Comparison of ENCODE assay signal across 22 cellular contexts in the genomic region with DNA sequence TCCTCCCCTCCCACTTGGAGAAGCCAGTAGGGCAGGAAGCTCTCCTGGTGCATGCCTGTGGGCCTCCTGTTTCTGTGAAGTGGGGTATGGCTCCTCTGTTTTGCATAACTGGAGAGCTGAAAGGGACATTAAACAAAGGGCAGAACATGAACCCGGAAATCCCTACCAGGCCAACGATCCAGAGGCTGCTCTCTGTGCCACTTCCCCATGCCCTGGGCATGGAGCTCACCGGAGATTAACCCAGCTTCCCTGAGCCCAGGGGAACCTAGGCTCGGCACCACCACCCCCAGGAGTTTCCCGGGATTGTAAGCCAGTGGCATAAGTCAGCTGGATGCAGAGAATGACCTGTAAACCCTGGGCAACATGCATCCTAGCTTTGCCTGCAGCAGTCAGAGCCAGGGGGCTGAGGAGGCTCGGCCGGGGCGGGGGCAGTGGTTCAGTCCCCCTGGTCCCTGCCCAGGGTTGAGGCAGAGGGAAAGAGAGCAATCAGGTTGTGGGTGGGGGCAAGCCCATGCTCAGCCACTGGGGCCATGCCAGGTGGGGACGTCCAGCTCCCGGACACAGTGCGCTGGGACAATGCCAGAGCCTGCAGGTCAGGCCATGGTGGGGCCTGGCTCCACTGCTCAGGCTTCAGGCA. TPM values are rescaled to one million over a fixed set of nuclear protein-coding genes. Genes with fewer than 3 reads are reported as not detected.
DNase-seq lines count a peak whose midpoint lies in the region; ATAC-seq and TF ChIP-seq lines count a peak whose summit lies in the region.
"Had no signal": no experiment of that assay in that cellular context is flagged by ENCODE, and none has a peak within 500 bp of the region (broad histone marks: within the 10 kb centered on the region; RNA-seq: fewer than 3 reads in every experiment).

No MANE protein-coding gene starts in this region.

- DNase-seq in stimulated activated naive CD8-positive, alpha-beta T cell treated with anti-CD3 and anti-CD28 coated beads, Interleukin-15, amount 100 ng/mL, for 72 hours: no peak
- no peak for DNase-seq in stimulated activated naive CD8-positive, alpha-beta T cell treated with anti-CD3 and anti-CD28 coated beads, Interleukin-15, Interleukin-2, amounts not matched to agents 100 U/mL and 50 U/mL, for 24 hours
- DNase-seq in mucosa of descending colon: peak; percentile 60 to 71 (median 68)
- DNase-seq in HFFc6: no peak
- DNase-seq in anterior cingulate cortex (lab: John Stamatoyannopoulos, UW): no peak
- DNase-seq in activated T-cell treated with anti-CD3 and anti-CD28 coated beads, Interleukin-2, amount 50 U/mL, for 72 hours: no peak
- DNase-seq: activated CD4-positive, alpha-beta T cell treated with anti-CD3 and anti-CD28 coated beads, Interleukin-2, amount 10 ng/mL, durations not matched to agents 24 days and 14 days; activated CD8-positive, alpha-beta memory T cell treated with anti-CD3 and anti-CD28 coated beads, Interleukin-2, amount 50 U/mL, for 48 hours; activated naive CD4-positive, alpha-beta T cell treated with anti-CD3 and anti-CD28 coated beads for 36 hours; CD4-positive, alpha-beta memory T cell; foreskin keratinocyte; left ventricle myocardium inferior; naive thymus-derived CD4-positive, alpha-beta T cell; NCI-H2029 treated with DMSO at 0.1 percent for 48 hours; NCI-H524 treated with DMSO at 0.1 percent for 48 hours; psoas muscle; stimulated activated naive B cell treated with anti-CD40 and anti-IgM and Interleukin-4, amounts not matched to agents 10 μg/mL and 1 μg/mL and 100 μg/mL, for 72 hours had no signal

- no peaks in the 10 kb centered on the region for H3K36me3 Mint-ChIP-seq in activated T-helper 17 cell treated with anti-CD3 and anti-CD28 coated beads, Interleukin-2, amount 50 U/mL, for 72 hours (ENCODE audit: low read depth)
- no peaks in the 10 kb centered on the region for H3K36me3 Mint-ChIP-seq in HFFc6 (ENCODE audit: low read depth)
- no peaks in the 10 kb centered on the region for H3K36me3 Mint-ChIP-seq in activated T-cell treated with anti-CD3 and anti-CD28 coated beads, Interleukin-2, amount 50 U/mL, for 72 hours (ENCODE audit: insufficient read depth in 2 of 2)
- H3K36me3 Mint-ChIP-seq: CD4-positive, alpha-beta memory T cell; naive thymus-derived CD4-positive, alpha-beta T cell; stimulated activated naive B cell treated with anti-CD40 and anti-IgM and Interleukin-4, amounts not matched to agents 10 μg/mL and 1 μg/mL and 100 μg/mL, for 72 hours had no signal

- H3K4me1 ChIP-seq in duodenal mucosa (ENCODE audit: control insufficient read depth in 1 of 2, insufficient read depth in 2 of 2, low read length in 2 of 2): peaks cover 16 to 22% of the 10 kb centered on the region in 2 donors
- H3K4me1 ChIP-seq in mucosa of descending colon (ENCODE audit: low read depth): peaks cover 9% of the 10 kb centered on the region
- H3K4me1 ChIP-seq: foreskin keratinocyte, psoas muscle had no signal

- H3K4me3 ChIP-seq in duodenal mucosa (ENCODE audit: low read depth in 1 of 2, low read length in 2 of 2) (peak overlapping the region in 1 of 2 donors; percentile 8), mucosa of descending colon (no peak overlapping the region)
- H3K4me3 ChIP-seq: coronary artery, left ventricle myocardium inferior, psoas muscle had no signal

- H3K27ac Mint-ChIP-seq in stimulated activated naive CD8-positive, alpha-beta T cell treated with anti-CD3 and anti-CD28 coated beads, Interleukin-15, amount 100 ng/mL, for 72 hours: no peak overlapping the region
- no peak overlapping the region for H3K27ac Mint-ChIP-seq in activated T-helper 17 cell treated with anti-CD3 and anti-CD28 coated beads, Interleukin-2, amount 50 U/mL, for 72 hours
- no peak overlapping the region for H3K27ac Mint-ChIP-seq in HFFc6
- no peak overlapping the region for H3K27ac Mint-ChIP-seq in activated T-cell treated with anti-CD3 and anti-CD28 coated beads, Interleukin-2, amount 50 U/mL, for 72 hours
- H3K27ac Mint-ChIP-seq: activated CD4-positive, alpha-beta T cell treated with anti-CD3 and anti-CD28 coated beads, Interleukin-2, amount 10 ng/mL, durations not matched to agents 24 days and 14 days; activated naive CD4-positive, alpha-beta T cell treated with anti-CD3 and anti-CD28 coated beads for 36 hours; naive thymus-derived CD4-positive, alpha-beta T cell; stimulated activated naive B cell treated with anti-CD40 and anti-IgM and Interleukin-4, amounts not matched to agents 10 μg/mL and 1 μg/mL and 100 μg/mL, for 72 hours had no signal

- H3K27ac ChIP-seq in duodenal mucosa (ENCODE audit: low read depth, low read length): peak overlapping the region; percentile 61
- H3K27ac ChIP-seq: coronary artery, foreskin keratinocyte, left ventricle myocardium inferior, psoas muscle had no signal

- peaks cover 4% of the 10 kb centered on the region for H3K4me1 Mint-ChIP-seq in stimulated activated naive CD8-positive, alpha-beta T cell treated with anti-CD3 and anti-CD28 coated beads, Interleukin-15, amount 100 ng/mL, for 72 hours
- peaks cover 7% of the 10 kb centered on the region for H3K4me1 Mint-ChIP-seq in activated T-helper 17 cell treated with anti-CD3 and anti-CD28 coated beads, Interleukin-2, amount 50 U/mL, for 72 hours
- H3K4me1 Mint-ChIP-seq in HFFc6 (ENCODE audit: low read depth): no peaks in the 10 kb centered on the region
- H3K4me1 Mint-ChIP-seq in activated T-cell treated with anti-CD3 and anti-CD28 coated beads, Interleukin-2, amount 50 U/mL, for 72 hours (ENCODE audit: low read depth): peaks cover 6% of the 10 kb centered on the region

- peak; percentile 38 for ATAC-seq in stimulated activated naive CD8-positive, alpha-beta T cell treated with anti-CD3 and anti-CD28 coated beads, Interleukin-15, amount 100 ng/mL, for 72 hours
- no peak for ATAC-seq in stimulated activated naive CD8-positive, alpha-beta T cell treated with anti-CD3 and anti-CD28 coated beads, Interleukin-15, Interleukin-2, amounts not matched to agents 100 U/mL and 50 U/mL, for 24 hours
- ATAC-seq in mucosa of descending colon: peak; percentile 94
- no peak for ATAC-seq in activated T-helper 17 cell treated with anti-CD3 and anti-CD28 coated beads, Interleukin-2, amount 50 U/mL, for 72 hours (replicated peaks)
- no peak for ATAC-seq in activated T-cell treated with anti-CD3 and anti-CD28 coated beads, Interleukin-2, amount 50 U/mL, for 72 hours (replicated peaks in 1 of 2)
- ATAC-seq: foreskin keratinocyte; naive thymus-derived CD4-positive, alpha-beta T cell; psoas muscle; SK-N-SH treated with all-trans-retinoic acid at 6 μM for 48 hours; stimulated activated naive B cell treated with anti-CD40 and anti-IgM and Interleukin-4, amounts not matched to agents 10 μg/mL and 1 μg/mL and 100 μg/mL, for 72 hours had no signal

- no peak for TF ChIP-seq CTCF in mucosa of descending colon (IDR thresholded peaks at IDR 0.05)
- TF ChIP-seq CTCF in HFFc6 (IDR thresholded peaks at IDR 0.05): no peak

- H3K27me3 ChIP-seq in duodenal mucosa (ENCODE audit: control insufficient read depth in 1 of 2, insufficient read depth in 2 of 2, low read length in 2 of 2): no peaks in the 10 kb centered on the region
- H3K27me3 ChIP-seq: foreskin keratinocyte had no signal

- H3K4me3 Mint-ChIP-seq in stimulated activated naive CD8-positive, alpha-beta T cell treated with anti-CD3 and anti-CD28 coated beads, Interleukin-15, amount 100 ng/mL, for 72 hours: no peak overlapping the region
- no peak overlapping the region for H3K4me3 Mint-ChIP-seq in activated T-helper 17 cell treated with anti-CD3 and anti-CD28 coated beads, Interleukin-2, amount 50 U/mL, for 72 hours
- H3K4me3 Mint-ChIP-seq in HFFc6: no peak overlapping the region
- H3K4me3 Mint-ChIP-seq in activated T-cell treated with anti-CD3 and anti-CD28 coated beads, Interleukin-2, amount 50 U/mL, for 72 hours: no peak overlapping the region
- H3K4me3 Mint-ChIP-seq: activated CD4-positive, alpha-beta T cell treated with anti-CD3 and anti-CD28 coated beads, Interleukin-2, amount 10 ng/mL, durations not matched to agents 24 days and 14 days; activated naive CD4-positive, alpha-beta T cell treated with anti-CD3 and anti-CD28 coated beads for 36 hours; naive thymus-derived CD4-positive, alpha-beta T cell; stimulated activated naive B cell treated with anti-CD40 and anti-IgM and Interleukin-4, amounts not matched to agents 10 μg/mL and 1 μg/mL and 100 μg/mL, for 72 hours had no signal

- H3K9me3 Mint-ChIP-seq in stimulated activated naive CD8-positive, alpha-beta T cell treated with anti-CD3 and anti-CD28 coated beads, Interleukin-15, amount 100 ng/mL, for 72 hours: no peaks in the 10 kb centered on the region
- H3K9me3 Mint-ChIP-seq in activated T-helper 17 cell treated with anti-CD3 and anti-CD28 coated beads, Interleukin-2, amount 50 U/mL, for 72 hours: no peaks in the 10 kb centered on the region
- no peaks in the 10 kb centered on the region for H3K9me3 Mint-ChIP-seq in HFFc6
- no peaks in the 10 kb centered on the region for H3K9me3 Mint-ChIP-seq in activated T-cell treated with anti-CD3 and anti-CD28 coated beads, Interleukin-2, amount 50 U/mL, for 72 hours
- H3K9me3 Mint-ChIP-seq: activated CD4-positive, alpha-beta T cell treated with anti-CD3 and anti-CD28 coated beads, Interleukin-2, amount 10 ng/mL, durations not matched to agents 24 days and 14 days; activated naive CD4-positive, alpha-beta T cell treated with anti-CD3 and anti-CD28 coated beads for 36 hours; CD4-positive, alpha-beta memory T cell; naive thymus-derived CD4-positive, alpha-beta T cell; stimulated activated naive B cell treated with anti-CD40 and anti-IgM and Interleukin-4, amounts not matched to agents 10 μg/mL and 1 μg/mL and 100 μg/mL, for 72 hours had no signal

- H3K9ac ChIP-seq in duodenal mucosa (ENCODE audit: low read depth in 1 of 2, low read length in 2 of 2): no peak overlapping the region

- H3K27me3 Mint-ChIP-seq in stimulated activated naive CD8-positive, alpha-beta T cell treated with anti-CD3 and anti-CD28 coated beads, Interleukin-15, amount 100 ng/mL, for 72 hours: peaks cover 24% of the 10 kb centered on the region
- peaks cover 4% of the 10 kb centered on the region for H3K27me3 Mint-ChIP-seq in activated T-helper 17 cell treated with anti-CD3 and anti-CD28 coated beads, Interleukin-2, amount 50 U/mL, for 72 hours
- peaks cover 17% of the 10 kb centered on the region for H3K27me3 Mint-ChIP-seq in HFFc6 (ENCODE audit: insufficient read depth)
- peaks cover 13% of the 10 kb centered on the region for H3K27me3 Mint-ChIP-seq in activated T-cell treated with anti-CD3 and anti-CD28 coated beads, Interleukin-2, amount 50 U/mL, for 72 hours (ENCODE audit: low read depth)

- H3K9me3 ChIP-seq in duodenal mucosa (ENCODE audit: control insufficient read depth in 1 of 2, low read length in 2 of 2) (no peaks in the 10 kb centered on the region), mucosa of descending colon (no peaks in the 10 kb centered on the region)
- H3K9me3 ChIP-seq: left ventricle myocardium inferior, psoas muscle had no signal

- H3K36me3 ChIP-seq in duodenal mucosa (ENCODE audit: control insufficient read depth in 1 of 2, insufficient read depth in 2 of 2, low read length in 2 of 2) (no peaks in the 10 kb centered on the region), mucosa of descending colon (ENCODE audit: low read depth) (no peaks in the 10 kb centered on the region)
- H3K36me3 ChIP-seq: left ventricle myocardium inferior had no signal

- intact Hi-C loops in mucosa of descending colon (cut with DNase I, micrococcal nuclease): loop anchor here (5.0 kb wide), 3 partner anchors 144 to 354 kb away; no protein-coding TSS in a partner anchor

RNA-seq across cellular contexts. Expression of a gene that starts 49.5 kb away (rescaled TPM):
- 10 to 100 TPM; 26.1 to 46.1 (median 34.8) TPM for total RNA-seq in mucosa of descending colon
- 10 to 100 TPM; 60.7 to 70.9 TPM for total RNA-seq in activated T-helper 17 cell treated with anti-CD3 and anti-CD28 coated beads, Interleukin-2, amount 50 U/mL, for 72 hours
- total RNA-seq in HFFc6 (2021; fragmentation: NEBNext Ultra II Directional; extraction: Animal tissue kit (Norgen Biotek cat#: 25700)): 10 to 100 TPM; 34.1 to 42.4 (median 40.6) TPM
- total RNA-seq in activated T-cell treated with anti-CD3 and anti-CD28 coated beads, Interleukin-2, amount 50 U/mL, for 72 hours: 10 to 100 TPM; 23.9 to 25.8 TPM

RNA-seq across cellular contexts. Expression of a gene that starts 50.2 kb away (rescaled TPM):
- total RNA-seq in mucosa of descending colon: 1 to 10 TPM in 1 of 3 donors, under 1 TPM in 1, not detected in 1; 0.43 to 1.0 TPM
- 1 to 10 TPM in 1 of 2 donors, under 1 TPM in 1; 0.35 to 2.6 TPM for total RNA-seq in activated T-helper 17 cell treated with anti-CD3 and anti-CD28 coated beads, Interleukin-2, amount 50 U/mL, for 72 hours
- total RNA-seq in HFFc6 (2021; fragmentation: NEBNext Ultra II Directional; extraction: Animal tissue kit (Norgen Biotek cat#: 25700)): 1 to 10 TPM in 3 of 6 experiments, under 1 TPM in 3; 0.71 to 2.2 (median 1.1) TPM
- total RNA-seq in activated T-cell treated with anti-CD3 and anti-CD28 coated beads, Interleukin-2, amount 50 U/mL, for 72 hours: 1 to 10 TPM; 1.0 to 2.1 TPM
- total RNA-seq: endothelial cell of umbilical vein, left ventricle myocardium inferior had no signal

Comparison
In these comparisons a context has a peak if more than half of its experiments do, and no peak if none do; other contexts are left out.
1. ATAC-seq: peak in stimulated activated naive CD8-positive, alpha-beta T cell treated with anti-CD3 and anti-CD28 coated beads, Interleukin-15, amount 100 ng/mL, for 72 hours (single experiment) and mucosa of descending colon (single experiment); none in stimulated activated naive CD8-positive, alpha-beta T cell treated with anti-CD3 and anti-CD28 coated beads, Interleukin-15, Interleukin-2, amounts not matched to agents 100 U/mL and 50 U/mL, for 24 hours (single experiment), activated T-helper 17 cell treated with anti-CD3 and anti-CD28 coated beads, Interleukin-2, amount 50 U/mL, for 72 hours (single experiment) and activated T-cell treated with anti-CD3 and anti-CD28 coated beads, Interleukin-2, amount 50 U/mL, for 72 hours (0 of 2).
2. DNase-seq: peak in mucosa of descending colon (3 of 3); none in stimulated activated naive CD8-positive, alpha-beta T cell treated with anti-CD3 and anti-CD28 coated beads, Interleukin-15, amount 100 ng/mL, for 72 hours (0 of 2), stimulated activated naive CD8-positive, alpha-beta T cell treated with anti-CD3 and anti-CD28 coated beads, Interleukin-15, Interleukin-2, amounts not matched to agents 100 U/mL and 50 U/mL, for 24 hours (single experiment), HFFc6 (single experiment), anterior cingulate cortex (0 of 58) and activated T-cell treated with anti-CD3 and anti-CD28 coated beads, Interleukin-2, amount 50 U/mL, for 72 hours (0 of 2).